In the genomic region with DNA sequence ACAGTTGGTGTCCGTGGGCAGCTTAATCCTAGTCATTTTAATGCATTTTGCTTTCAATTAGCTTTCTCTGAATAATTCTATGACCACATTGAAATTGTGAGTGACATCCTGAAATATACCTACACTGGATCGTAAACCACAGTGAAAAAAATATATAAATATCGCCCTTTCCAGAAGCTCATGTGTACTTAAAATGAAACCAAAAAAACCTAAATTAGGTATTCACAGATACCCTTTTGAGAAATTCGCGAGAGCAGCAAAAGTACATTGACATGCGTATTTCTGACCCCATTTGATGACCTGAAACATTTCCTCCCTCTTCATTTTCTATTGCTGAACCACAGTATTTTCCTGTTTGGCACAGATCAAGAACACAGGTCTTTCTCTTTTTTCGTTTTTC, we compare ENCODE assay signal across 1 cellular context.
TF ChIP-seq lines count a peak whose summit lies in the region.

No MANE protein-coding gene starts in this region.

TF ChIP-seq in WTC11, 78 proteins besides CTCF, POLR2A, EP300 and RAD21 (continued from another document):
- TF ChIP-seq, protein P1, sequence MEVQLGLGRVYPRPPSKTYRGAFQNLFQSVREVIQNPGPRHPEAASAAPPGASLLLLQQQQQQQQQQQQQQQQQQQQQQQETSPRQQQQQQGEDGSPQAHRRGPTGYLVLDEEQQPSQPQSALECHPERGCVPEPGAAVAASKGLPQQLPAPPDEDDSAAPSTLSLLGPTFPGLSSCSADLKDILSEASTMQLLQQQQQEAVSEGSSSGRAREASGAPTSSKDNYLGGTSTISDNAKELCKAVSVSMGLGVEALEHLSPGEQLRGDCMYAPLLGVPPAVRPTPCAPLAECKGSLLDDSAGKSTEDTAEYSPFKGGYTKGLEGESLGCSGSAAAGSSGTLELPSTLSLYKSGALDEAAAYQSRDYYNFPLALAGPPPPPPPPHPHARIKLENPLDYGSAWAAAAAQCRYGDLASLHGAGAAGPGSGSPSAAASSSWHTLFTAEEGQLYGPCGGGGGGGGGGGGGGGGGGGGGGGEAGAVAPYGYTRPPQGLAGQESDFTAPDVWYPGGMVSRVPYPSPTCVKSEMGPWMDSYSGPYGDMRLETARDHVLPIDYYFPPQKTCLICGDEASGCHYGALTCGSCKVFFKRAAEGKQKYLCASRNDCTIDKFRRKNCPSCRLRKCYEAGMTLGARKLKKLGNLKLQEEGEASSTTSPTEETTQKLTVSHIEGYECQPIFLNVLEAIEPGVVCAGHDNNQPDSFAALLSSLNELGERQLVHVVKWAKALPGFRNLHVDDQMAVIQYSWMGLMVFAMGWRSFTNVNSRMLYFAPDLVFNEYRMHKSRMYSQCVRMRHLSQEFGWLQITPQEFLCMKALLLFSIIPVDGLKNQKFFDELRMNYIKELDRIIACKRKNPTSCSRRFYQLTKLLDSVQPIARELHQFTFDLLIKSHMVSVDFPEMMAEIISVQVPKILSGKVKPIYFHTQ (CRISPR knock-in tag; IDR thresholded peaks at IDR 0.05) = no peak
- no peak for TF ChIP-seq NFE2L1 (CRISPR knock-in tag; IDR thresholded peaks at IDR 0.05)
- TF ChIP-seq, protein P2, sequence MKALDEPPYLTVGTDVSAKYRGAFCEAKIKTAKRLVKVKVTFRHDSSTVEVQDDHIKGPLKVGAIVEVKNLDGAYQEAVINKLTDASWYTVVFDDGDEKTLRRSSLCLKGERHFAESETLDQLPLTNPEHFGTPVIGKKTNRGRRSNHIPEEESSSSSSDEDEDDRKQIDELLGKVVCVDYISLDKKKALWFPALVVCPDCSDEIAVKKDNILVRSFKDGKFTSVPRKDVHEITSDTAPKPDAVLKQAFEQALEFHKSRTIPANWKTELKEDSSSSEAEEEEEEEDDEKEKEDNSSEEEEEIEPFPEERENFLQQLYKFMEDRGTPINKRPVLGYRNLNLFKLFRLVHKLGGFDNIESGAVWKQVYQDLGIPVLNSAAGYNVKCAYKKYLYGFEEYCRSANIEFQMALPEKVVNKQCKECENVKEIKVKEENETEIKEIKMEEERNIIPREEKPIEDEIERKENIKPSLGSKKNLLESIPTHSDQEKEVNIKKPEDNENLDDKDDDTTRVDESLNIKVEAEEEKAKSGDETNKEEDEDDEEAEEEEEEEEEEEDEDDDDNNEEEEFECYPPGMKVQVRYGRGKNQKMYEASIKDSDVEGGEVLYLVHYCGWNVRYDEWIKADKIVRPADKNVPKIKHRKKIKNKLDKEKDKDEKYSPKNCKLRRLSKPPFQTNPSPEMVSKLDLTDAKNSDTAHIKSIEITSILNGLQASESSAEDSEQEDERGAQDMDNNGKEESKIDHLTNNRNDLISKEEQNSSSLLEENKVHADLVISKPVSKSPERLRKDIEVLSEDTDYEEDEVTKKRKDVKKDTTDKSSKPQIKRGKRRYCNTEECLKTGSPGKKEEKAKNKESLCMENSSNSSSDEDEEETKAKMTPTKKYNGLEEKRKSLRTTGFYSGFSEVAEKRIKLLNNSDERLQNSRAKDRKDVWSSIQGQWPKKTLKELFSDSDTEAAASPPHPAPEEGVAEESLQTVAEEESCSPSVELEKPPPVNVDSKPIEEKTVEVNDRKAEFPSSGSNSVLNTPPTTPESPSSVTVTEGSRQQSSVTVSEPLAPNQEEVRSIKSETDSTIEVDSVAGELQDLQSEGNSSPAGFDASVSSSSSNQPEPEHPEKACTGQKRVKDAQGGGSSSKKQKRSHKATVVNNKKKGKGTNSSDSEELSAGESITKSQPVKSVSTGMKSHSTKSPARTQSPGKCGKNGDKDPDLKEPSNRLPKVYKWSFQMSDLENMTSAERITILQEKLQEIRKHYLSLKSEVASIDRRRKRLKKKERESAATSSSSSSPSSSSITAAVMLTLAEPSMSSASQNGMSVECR (CRISPR knock-in tag; IDR thresholded peaks at IDR 0.05; ENCODE audit: borderline replicate concordance) = no peak
